ENCODE assay signal across 17 cellular contexts in the genomic region with DNA sequence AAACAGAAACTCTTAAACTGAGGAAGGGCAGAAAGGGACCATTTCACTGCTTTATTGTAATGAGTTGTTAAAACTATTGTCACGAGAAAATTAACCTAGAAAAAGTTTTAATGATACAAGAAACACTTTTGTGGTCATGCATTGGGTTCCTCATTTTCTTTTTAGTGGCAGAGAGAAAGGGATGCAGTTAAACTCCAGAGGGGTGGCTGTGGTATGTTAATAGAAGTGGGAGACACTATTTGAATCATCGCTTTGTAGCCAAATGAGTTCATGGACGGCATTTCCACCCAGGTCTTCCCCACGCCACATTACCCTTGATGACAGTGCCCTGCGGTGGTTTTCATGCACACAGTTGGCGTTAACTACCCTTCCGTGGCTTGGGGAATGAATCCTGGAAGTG.
"Had no signal": no experiment of that assay in that cellular context is flagged by ENCODE, and none has a peak within 500 bp of the region (broad histone marks: within the 10 kb centered on the region; RNA-seq: fewer than 3 reads in every experiment).

No MANE protein-coding gene starts in this region.

- H3K9me3 ChIP-seq: gastroesophageal sphincter, heart left ventricle, left ventricle myocardium inferior, testis, upper lobe of left lung had no signal

- ATAC-seq: activated T-cell treated with anti-CD3 and anti-CD28 coated beads, Interleukin-2, amount 50 U/mL, for 72 hours; esophagus mucosa; gastroesophageal sphincter; heart left ventricle had no signal

- H3K4me1 ChIP-seq: gastroesophageal sphincter, heart left ventricle, left ventricle myocardium inferior, testis, upper lobe of left lung had no signal

- H3K27ac ChIP-seq: gastroesophageal sphincter, heart left ventricle, left ventricle myocardium inferior, testis, upper lobe of left lung, VCaP had no signal

- H3K36me3 Mint-ChIP-seq: activated naive CD4-positive, alpha-beta T cell treated with anti-CD3 and anti-CD28 coated beads, Interleukin-2, amount 50 U/mL, for 24 hours; memory B cell had no signal

- H3K9me3 Mint-ChIP-seq: activated naive CD4-positive, alpha-beta T cell treated with anti-CD3 and anti-CD28 coated beads, Interleukin-2, amount 50 U/mL, for 24 hours; activated T-cell treated with anti-CD3 and anti-CD28 coated beads, Interleukin-2, amount 50 U/mL, for 72 hours; dendritic cell treated with granulocyte-macrophage colony-stimulating factor and Interleukin-4, amounts not matched to agents 40 ng/mL and 50 ng/mL, for 4 days; memory B cell had no signal

- H3K27me3 Mint-ChIP-seq: activated naive CD4-positive, alpha-beta T cell treated with anti-CD3 and anti-CD28 coated beads, Interleukin-2, amount 50 U/mL, for 24 hours had no signal

- H3K4me3 Mint-ChIP-seq: activated naive CD4-positive, alpha-beta T cell treated with anti-CD3 and anti-CD28 coated beads, Interleukin-2, amount 50 U/mL, for 24 hours; activated T-cell treated with anti-CD3 and anti-CD28 coated beads, Interleukin-2, amount 50 U/mL, for 72 hours; dendritic cell treated with granulocyte-macrophage colony-stimulating factor and Interleukin-4, amounts not matched to agents 40 ng/mL and 50 ng/mL, for 4 days; memory B cell had no signal

- H3K36me3 ChIP-seq: gastroesophageal sphincter, heart left ventricle, left ventricle myocardium inferior, upper lobe of left lung had no signal

- H3K27me3 ChIP-seq: gastroesophageal sphincter, heart left ventricle, testis, upper lobe of left lung had no signal

- H3K27ac Mint-ChIP-seq: activated naive CD4-positive, alpha-beta T cell treated with anti-CD3 and anti-CD28 coated beads, Interleukin-2, amount 50 U/mL, for 24 hours; activated T-cell treated with anti-CD3 and anti-CD28 coated beads, Interleukin-2, amount 50 U/mL, for 72 hours; dendritic cell treated with granulocyte-macrophage colony-stimulating factor and Interleukin-4, amounts not matched to agents 40 ng/mL and 50 ng/mL, for 4 days; memory B cell had no signal

- DNase-seq: activated CD4-positive, alpha-beta T cell treated with anti-CD3 and anti-CD28 coated beads for 1 hour; activated gamma-delta T cell; activated T-cell treated with anti-CD3 and anti-CD28 coated beads, Interleukin-2, amount 50 U/mL, for 72 hours; effector CD8-positive, alpha-beta T cell; heart left ventricle; left ventricle myocardium inferior; occipital lobe; posterior cingulate gyrus; retina; testis; upper lobe of left lung had no signal

- H3K4me3 ChIP-seq: gastroesophageal sphincter, heart left ventricle, left ventricle myocardium inferior, testis, upper lobe of left lung had no signal
